ENCODE assay signal across 9 cellular contexts in genomic region chr15:82043130-82043673, GRCh38. TPM values are rescaled to one million over a fixed set of nuclear protein-coding genes. Genes with fewer than 3 reads are reported as not detected.
DNase-seq lines count a peak whose midpoint lies in the region; ATAC-seq and TF ChIP-seq lines count a peak whose summit lies in the region.
"Had no signal": no experiment of that assay in that cellular context is flagged by ENCODE, and none has a peak within 500 bp of the region (broad histone marks: within the 10 kb centered on the region; RNA-seq: fewer than 3 reads in every experiment).

No MANE protein-coding gene starts in this region.

- intact Hi-C loops in CD4-positive, alpha-beta memory T cell (cut with micrococcal nuclease) = no loop called here
- intact Hi-C loops in upper lobe of right lung (cut with DNase I) = no loop called here

- no peak overlapping the region for H3K27ac ChIP-seq in CD4-positive, alpha-beta memory T cell (ENCODE audit: low read depth, low read length)
- no peak overlapping the region for H3K27ac ChIP-seq in upper lobe of right lung

- H3K4me3 Mint-ChIP-seq in CD4-positive, alpha-beta memory T cell = peak overlapping the region in 5 of 8 donors; percentile 4 to 87 (median 34)

- DNase-seq in CD4-positive, alpha-beta memory T cell = no peak
- DNase-seq in HFF-Myc (ENCODE audit: extremely low read depth, low read depth) = no peak
- DNase-seq in ecto neural progenitor cell (ENCODE audit: low spot score) = peak; percentile 58
- no peak for DNase-seq in upper lobe of right lung
- DNase-seq in dedifferentiated amniotic fluid mesenchymal stem cell (ENCODE audit: extremely low spot score) = no peak
- no peak for DNase-seq in NCI-H1048 (lab: John Stamatoyannopoulos, UW)
- DNase-seq: PC-3 had no signal

- no peaks in the 10 kb centered on the region for H3K36me3 ChIP-seq in CD4-positive, alpha-beta memory T cell (ENCODE audit: insufficient read depth, low read length)
- peaks cover 22% of the 10 kb centered on the region for H3K36me3 ChIP-seq in neuron (ENCODE audit: insufficient read depth, low read length)
- H3K36me3 ChIP-seq in upper lobe of right lung = no peaks in the 10 kb centered on the region

- peaks cover 0 to 5% of the 10 kb centered on the region in 2 donors for H3K36me3 Mint-ChIP-seq in CD4-positive, alpha-beta memory T cell

- peak overlapping the region in 2 of 7 donors; percentile 9 to 62 for H3K27ac Mint-ChIP-seq in CD4-positive, alpha-beta memory T cell

- TF ChIP-seq CTCF in HFF-Myc (IDR thresholded peaks at IDR 0.05; ENCODE audit: low read depth, low read length, missing control alignments) = no peak
- TF ChIP-seq CTCF in upper lobe of right lung (IDR thresholded peaks at IDR 0.05) = no peak

- peaks cover 4 to 7% of the 10 kb centered on the region in 2 donors for H3K27me3 Mint-ChIP-seq in CD4-positive, alpha-beta memory T cell

- H3K4me1 Mint-ChIP-seq in CD4-positive, alpha-beta memory T cell = peaks cover 4 to 20% (median 12%) of the 10 kb centered on the region in 4 donors

- no peaks in the 10 kb centered on the region for H3K9me3 ChIP-seq in CD4-positive, alpha-beta memory T cell (ENCODE audit: control insufficient read depth in 1 of 2, low read length in 2 of 2)
- peaks cover 6% of the 10 kb centered on the region for H3K9me3 ChIP-seq in neuron (ENCODE audit: low read length)
- H3K9me3 ChIP-seq in upper lobe of right lung = no peaks in the 10 kb centered on the region

- H3K9me3 Mint-ChIP-seq in CD4-positive, alpha-beta memory T cell = no peaks in the 10 kb centered on the region

- peaks cover 19% of the 10 kb centered on the region for H3K4me1 ChIP-seq in CD4-positive, alpha-beta memory T cell (ENCODE audit: insufficient read depth, low read length)
- H3K4me1 ChIP-seq in neuron (ENCODE audit: insufficient read depth, low read length) (peaks cover 21% of the 10 kb centered on the region), upper lobe of right lung (peaks cover 16% of the 10 kb centered on the region)

- ATAC-seq in upper lobe of right lung (no peak), HG02884 (IDR thresholded peaks at IDR 0.05; ENCODE audit: unreplicated experiment) (no peak)
- ATAC-seq: PC-3 had no signal

- POLR2A ChIA-PET in CD4-positive, alpha-beta memory T cell (lab: Charles Lee; ENCODE audit: partially characterized antibody) = no interaction called here

- H3K27me3 ChIP-seq in CD4-positive, alpha-beta memory T cell (ENCODE audit: insufficient read depth, low read length) = no peaks in the 10 kb centered on the region
- H3K27me3 ChIP-seq in neuron (ENCODE audit: insufficient read depth, low read length) (no peaks in the 10 kb centered on the region), upper lobe of right lung (no peaks in the 10 kb centered on the region)

- no peak overlapping the region for H2AFZ ChIP-seq in neuron (ENCODE audit: low read depth, low read length)

- CTCF ChIA-PET in CD4-positive, alpha-beta memory T cell (lab: Charles Lee; ENCODE audit: partially characterized antibody) = no interaction called here

- no peak overlapping the region for H3K4me3 ChIP-seq in CD4-positive, alpha-beta memory T cell (ENCODE audit: low read length in 2 of 2)
- H3K4me3 ChIP-seq in HFF-Myc (replicated peaks; ENCODE audit: low read depth, low read length) = peak overlapping the region; percentile 82
- H3K4me3 ChIP-seq in neuron (ENCODE audit: low read length) = peak overlapping the region; percentile 97
- H3K4me3 ChIP-seq in upper lobe of right lung = no peak overlapping the region

RNA-seq across cellular contexts. Expression of gene MEX3B, which starts 2.6 kb away (rescaled TPM):
- total RNA-seq in CD4-positive, alpha-beta memory T cell = 1 to 10 TPM; 1.6 TPM
- not detected for polyA plus RNA-seq in CD4-positive, alpha-beta memory T cell
- total RNA-seq in upper lobe of right lung = 1.9 TPM

Comparison
In these comparisons a context has a peak if more than half of its experiments do, and no peak if none do; other contexts are left out.
1. H3K4me3 ChIP-seq: peak in HFF-Myc (single experiment) and neuron (single experiment); none in CD4-positive, alpha-beta memory T cell (0 of 2) and upper lobe of right lung (single experiment).